In genomic region chrX:115562492-115562872, GRCh38 we compare ENCODE assay signal across 8 cellular contexts. TPM values are rescaled to one million over a fixed set of nuclear protein-coding genes. Genes with fewer than 3 reads are reported as not detected.
DNase-seq lines count a peak whose midpoint lies in the region; ATAC-seq lines count a peak whose summit lies in the region.

No MANE protein-coding gene starts in this region.

- H3K9ac ChIP-seq in adipocyte (ENCODE audit: low read length) = peak overlapping the region; percentile 90

- no peaks in the 10 kb centered on the region for H3K36me3 ChIP-seq in H7 (replicated peaks; ENCODE audit: control insufficient read depth, insufficient read depth, low read length)
- no peaks in the 10 kb centered on the region for H3K36me3 ChIP-seq in adipocyte (ENCODE audit: control insufficient read depth, insufficient read depth, low read length, severe bottlenecking)

- H3K36me3 Mint-ChIP-seq in stimulated activated naive B cell treated with anti-CD40 and anti-IgM and Interleukin-4, amounts not matched to agents 10 μg/mL and 1 μg/mL and 100 μg/mL, for 72 hours = no peaks in the 10 kb centered on the region

- H3K4me3 Mint-ChIP-seq in stimulated activated naive B cell treated with anti-CD40 and anti-IgM and Interleukin-4, amounts not matched to agents 10 μg/mL and 1 μg/mL and 100 μg/mL, for 72 hours = no peak overlapping the region

- no peaks in the 10 kb centered on the region for H3K27me3 ChIP-seq in H7 (ENCODE audit: control insufficient read depth, insufficient read depth, low read length)
- peaks cover 7% of the 10 kb centered on the region for H3K27me3 ChIP-seq in adipocyte (replicated peaks; ENCODE audit: control insufficient read depth, insufficient read depth, low read length)

- H3K4me1 Mint-ChIP-seq in stimulated activated naive B cell treated with anti-CD40 and anti-IgM and Interleukin-4, amounts not matched to agents 10 μg/mL and 1 μg/mL and 100 μg/mL, for 72 hours = peaks cover 0 to 14% of the 10 kb centered on the region in 2 donors

- H3K4me3 ChIP-seq in H7 (ENCODE audit: insufficient read depth, low read depth, low read length) (peak overlapping the region; percentile 90), adipocyte (ENCODE audit: low read length) (peak overlapping the region; percentile 87), skeletal muscle cell (ENCODE audit: low read depth, low read length) (peak overlapping the region; percentile 72)

- DNase-seq in H7 (no peak), adipocyte (ENCODE audit: low read depth) (peak; percentile 72), hepatic stellate cell (ENCODE audit: low spot score) (peak; percentile 36), skeletal muscle cell (ENCODE audit: low read depth) (no peak), NCI-H1930 (lab: John Stamatoyannopoulos, UW) (no peak), DMS 273 (lab: John Stamatoyannopoulos, UW; ENCODE audit: unreplicated experiment) (no peak), NOMO-1 (lab: John Stamatoyannopoulos, UW; ENCODE audit: unreplicated experiment in 2 of 2) (no peak)
- DNase-seq in stimulated activated naive B cell treated with anti-CD40 and anti-IgM and Interleukin-4, amounts not matched to agents 10 μg/mL and 1 μg/mL and 100 μg/mL, for 72 hours = no peak

- no peak overlapping the region for H3K27ac Mint-ChIP-seq in stimulated activated naive B cell treated with anti-CD40 and anti-IgM and Interleukin-4, amounts not matched to agents 10 μg/mL and 1 μg/mL and 100 μg/mL, for 72 hours

- no peaks in the 10 kb centered on the region for H3K9me3 Mint-ChIP-seq in stimulated activated naive B cell treated with anti-CD40 and anti-IgM and Interleukin-4, amounts not matched to agents 10 μg/mL and 1 μg/mL and 100 μg/mL, for 72 hours

- H3K9me3 ChIP-seq in adipocyte (ENCODE audit: control insufficient read depth, low read length) = no peaks in the 10 kb centered on the region

- ATAC-seq in stimulated activated naive B cell treated with anti-CD40 and anti-IgM and Interleukin-4, amounts not matched to agents 10 μg/mL and 1 μg/mL and 100 μg/mL, for 72 hours (replicated peaks) = no peak

- peaks cover 23 to 38% of the 10 kb centered on the region in 2 donors for H3K27me3 Mint-ChIP-seq in stimulated activated naive B cell treated with anti-CD40 and anti-IgM and Interleukin-4, amounts not matched to agents 10 μg/mL and 1 μg/mL and 100 μg/mL, for 72 hours

- H3K4me1 ChIP-seq in adipocyte (ENCODE audit: control insufficient read depth, insufficient read depth, low read length) = peaks cover 19% of the 10 kb centered on the region

RNA-seq across cellular contexts. Expression of gene PLS3, which starts 1.5 kb away (rescaled TPM):
- total RNA-seq in H7 (2014; rRNA removed; shearing (Covaris generic)) = 285 and 367 TPM in 2 replicates

Comparison
In these comparisons a context has a peak if more than half of its experiments do, and no peak if none do; other contexts are left out.
1. DNase-seq: peak in adipocyte (single experiment) and hepatic stellate cell (single experiment); none in H7 (single experiment), skeletal muscle cell (single experiment), stimulated activated naive B cell treated with anti-CD40 and anti-IgM and Interleukin-4, amounts not matched to agents 10 μg/mL and 1 μg/mL and 100 μg/mL, for 72 hours (single experiment), NCI-H1930 (0 of 2), DMS 273 (single experiment) and NOMO-1 (0 of 2).
2. Peak in every context shown above with its lines, with median percentiles within 50 percentile points of each other: H3K4me3 ChIP-seq.